Comparison of ENCODE assay signal across 8 cellular contexts in genomic region chr11:6481012-6481923, GRCh38. TPM values are rescaled to one million over a fixed set of nuclear protein-coding genes. Genes with fewer than 3 reads are reported as not detected.
A peak's percentile ranks its signal among the peaks of the same experiment; 100 is the strongest.
DNase-seq lines count a peak whose midpoint lies in the region; ATAC-seq lines count a peak whose summit lies in the region.

TSS of gene ARFIP2 (minus strand) at chr11:6481331. CDS start at chr11:6480421, 910 bp downstream.
TSS of gene TIMM10B (plus strand) at chr11:6481501. CDS start at chr11:6481517, 16 bp downstream.

- H3K4me1 Mint-ChIP-seq in activated CD4-positive, alpha-beta T cell treated with anti-CD3 and anti-CD28 coated beads, Interleukin-2, amount 10 ng/mL, durations not matched to agents 7 days and 5 days, result peaks cover 37% of the 10 kb centered on the region

- H3K4me3 ChIP-seq in BLaER1, result peak within 1 kb of the TSS; percentile 94

- H3K9me3 ChIP-seq in BLaER1, result no peaks in the 10 kb centered on the region

- CTCF ChIA-PET in activated CD4-positive, alpha-beta T cell treated with anti-CD3 and anti-CD28 coated beads, Interleukin-2, amount 10 ng/mL, durations not matched to agents 7 days and 5 days (lab: Charles Lee), result interaction anchor here (0.8 to 2.3 kb wide), 9 partner anchors 10 to 113 kb away, joined by 3 to 12 read pairs (median 3); partner anchors contain the start of gene DNHD1

- H3K27ac Mint-ChIP-seq in activated CD4-positive, alpha-beta T cell treated with anti-CD3 and anti-CD28 coated beads, Interleukin-2, amount 10 ng/mL, durations not matched to agents 7 days and 5 days, result peak within 1 kb of the TSS; percentile 93

- peak within 1 kb of the TSS; percentile 82 for H3K4me3 Mint-ChIP-seq in activated CD4-positive, alpha-beta T cell treated with anti-CD3 and anti-CD28 coated beads, Interleukin-2, amount 10 ng/mL, durations not matched to agents 7 days and 5 days

- peak within 1 kb of the TSS; percentile 93 for H3K9ac ChIP-seq in BLaER1

- POLR2A ChIA-PET in activated CD4-positive, alpha-beta T cell treated with anti-CD3 and anti-CD28 coated beads, Interleukin-2, amount 10 ng/mL, durations not matched to agents 7 days and 5 days (lab: Charles Lee), result interaction anchor here (0.6 kb wide), 3 partner anchors 15 to 138 kb away, joined by 3 to 4 read pairs (median 3); partner anchors contain the start of gene TPP1

- no peaks in the 10 kb centered on the region for H3K27me3 Mint-ChIP-seq in activated CD4-positive, alpha-beta T cell treated with anti-CD3 and anti-CD28 coated beads, Interleukin-2, amount 10 ng/mL, durations not matched to agents 7 days and 5 days

- H3K27me3 ChIP-seq in BLaER1, result no peaks in the 10 kb centered on the region

- peak within 1 kb of the TSS; percentile 98 for H3K4me2 ChIP-seq in BLaER1

- H3K4me1 ChIP-seq in BLaER1, result peaks cover 27% of the 10 kb centered on the region

- peak; percentile 99 for DNase-seq in NCI-H69 (lab: John Stamatoyannopoulos, UW)
- peak; percentile 98 for DNase-seq in activated CD4-positive, alpha-beta T cell treated with anti-CD3 and anti-CD28 coated beads, Interleukin-2, amount 10 ng/mL, durations not matched to agents 7 days and 5 days
- peak; percentile 62 for DNase-seq in cortex of kidney (lab: John Stamatoyannopoulos, UW)
- peak; percentile 99 for DNase-seq in left colon
- DNase-seq in stimulated activated CD4-positive, alpha-beta T cell treated with anti-CD3 and anti-CD28 coated beads, Interleukin-1b, Interleukin-23, amount 100 ng/mL, for 48 hours, result peak; percentile 98

- H3K27ac ChIP-seq in BLaER1, result peak within 1 kb of the TSS; percentile 90

- peaks cover 30% of the 10 kb centered on the region for H3K36me3 Mint-ChIP-seq in activated CD4-positive, alpha-beta T cell treated with anti-CD3 and anti-CD28 coated beads, Interleukin-2, amount 10 ng/mL, durations not matched to agents 7 days and 5 days (ENCODE audit: low read depth)

- peaks cover 40% of the 10 kb centered on the region for H4K20me1 ChIP-seq in BLaER1

- no peaks in the 10 kb centered on the region for H3K9me3 Mint-ChIP-seq in activated CD4-positive, alpha-beta T cell treated with anti-CD3 and anti-CD28 coated beads, Interleukin-2, amount 10 ng/mL, durations not matched to agents 7 days and 5 days

- intact Hi-C loops in left colon (cut with DNase I, micrococcal nuclease), result no loop called here

- H3K36me3 ChIP-seq in BLaER1, result peaks cover 75% of the 10 kb centered on the region

- peak; percentile 99 for ATAC-seq in GM19328 (IDR thresholded peaks at IDR 0.05; ENCODE audit: unreplicated experiment)
- ATAC-seq in HG03520 (IDR thresholded peaks at IDR 0.05; ENCODE audit: unreplicated experiment), result peak; percentile 99
- ATAC-seq in left colon, result peak; percentile 95

RNA-seq across cellular contexts. Expression of gene ARFIP2, which starts in this region (rescaled TPM):
- 10 to 100 TPM; 39.0 to 40.6 TPM for total RNA-seq in activated CD4-positive, alpha-beta T cell treated with anti-CD3 and anti-CD28 coated beads, Interleukin-2, amount 10 ng/mL, durations not matched to agents 7 days and 5 days
- total RNA-seq in left colon, result 10 to 100 TPM; 70.2 to 85.6 TPM

RNA-seq across cellular contexts. Expression of gene TIMM10B, which starts in this region (rescaled TPM):
- total RNA-seq in activated CD4-positive, alpha-beta T cell treated with anti-CD3 and anti-CD28 coated beads, Interleukin-2, amount 10 ng/mL, durations not matched to agents 7 days and 5 days, result 10 to 100 TPM; 25.6 to 27.0 TPM
- total RNA-seq in left colon, result 10 to 100 TPM; 47.8 to 48.6 TPM

Comparison
In these comparisons a context has a peak if more than half of its experiments do, and no peak if none do; other contexts are left out.
1. Peak in every context shown above with its lines: DNase-seq, ATAC-seq, H3K4me3 ChIP-seq and H3K27ac ChIP-seq.